Comparison of ENCODE assay signal across 16 cellular contexts in the genomic region with DNA sequence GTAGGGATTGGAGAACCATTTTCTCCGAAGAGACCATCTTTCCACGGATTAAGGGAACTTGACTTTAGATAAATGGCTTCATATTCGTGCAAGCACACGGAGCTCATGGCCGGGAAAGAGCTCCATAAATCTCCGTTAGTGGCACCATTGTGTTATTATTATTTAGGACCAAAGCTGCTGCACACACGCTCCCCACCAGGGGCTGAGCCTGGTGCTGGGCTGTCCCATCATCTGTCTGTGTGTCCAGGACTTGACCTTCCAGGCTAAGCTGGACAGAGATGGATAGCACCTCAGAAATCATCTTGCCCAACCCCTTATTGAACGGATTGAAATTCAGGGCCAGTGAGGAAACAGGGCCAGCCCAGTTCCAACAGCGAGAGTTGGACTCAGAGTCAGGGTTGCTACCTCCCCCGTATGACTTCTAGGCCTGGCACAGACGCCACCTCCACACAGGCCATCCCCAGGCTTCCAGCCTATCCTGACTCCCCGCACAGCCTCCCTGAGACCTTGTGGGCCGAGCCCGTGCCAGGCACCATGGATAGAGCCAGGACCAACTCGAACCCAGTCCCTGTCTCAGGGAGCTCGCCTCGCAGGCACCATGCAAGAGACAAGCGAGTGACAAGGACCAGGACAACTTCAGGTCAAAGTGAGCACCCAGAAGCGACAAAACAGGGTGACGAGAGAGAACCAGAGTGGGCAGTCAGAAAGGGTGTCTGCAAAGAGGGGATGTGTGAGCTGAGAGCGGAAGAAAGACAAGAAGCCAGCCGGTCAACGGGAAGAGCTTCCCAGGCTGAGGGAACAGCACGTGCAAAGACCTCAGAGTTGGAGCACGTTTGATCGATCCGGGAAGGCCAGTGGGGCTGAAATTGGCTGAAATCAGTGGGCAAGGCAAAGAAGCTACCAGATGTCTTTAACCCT. TPM values are rescaled to one million over a fixed set of nuclear protein-coding genes. Genes with fewer than 3 reads are reported as not detected.
DNase-seq lines count a peak whose midpoint lies in the region; ATAC-seq, FAIRE-seq and TF ChIP-seq lines count a peak whose summit lies in the region.
"Had no signal": no experiment of that assay in that cellular context is flagged by ENCODE, and none has a peak within 500 bp of the region (broad histone marks: within the 10 kb centered on the region; RNA-seq: fewer than 3 reads in every experiment).

No MANE protein-coding gene starts in this region.

- H3K4me1 ChIP-seq in keratinocyte (ENCODE audit: control insufficient read depth, extremely low read depth, insufficient read depth, low read length), result peaks cover 24% of the 10 kb centered on the region

- no peaks in the 10 kb centered on the region for H3K36me3 ChIP-seq in keratinocyte (ENCODE audit: control insufficient read depth in 2 of 2, extremely low read depth in 1 of 2, insufficient read depth in 2 of 2, low read length in 2 of 2)

- no peaks in the 10 kb centered on the region for H4K20me1 ChIP-seq in keratinocyte (ENCODE audit: control insufficient read depth, extremely low read depth, insufficient read depth, low read length)

- no peaks in the 10 kb centered on the region for H3K9me3 ChIP-seq in keratinocyte (ENCODE audit: control insufficient read depth, low read depth, low read length)

- no peak overlapping the region for H3K9ac ChIP-seq in keratinocyte (ENCODE audit: control insufficient read depth, extremely low read depth, insufficient read depth, low read length)

- no peak for ATAC-seq in activated naive CD4-positive, alpha-beta T cell treated with anti-CD3 and anti-CD28 coated beads, Interleukin-2, amount 50 U/mL, for 72 hours
- ATAC-seq in HG02610 (IDR thresholded peaks at IDR 0.05; ENCODE audit: unreplicated experiment), result no peak
- no peak for ATAC-seq in activated CD8-positive, alpha-beta memory T cell treated with anti-CD3 and anti-CD28 coated beads, Interleukin-2, amount 10 ng/mL, durations not matched to agents 7 days and 5 days

- no peaks in the 10 kb centered on the region for H3K36me3 Mint-ChIP-seq in activated naive CD4-positive, alpha-beta T cell treated with anti-CD3 and anti-CD28 coated beads, Interleukin-2, amount 50 U/mL, for 72 hours
- H3K36me3 Mint-ChIP-seq in activated CD8-positive, alpha-beta memory T cell treated with anti-CD3 and anti-CD28 coated beads, Interleukin-2, amount 10 ng/mL, durations not matched to agents 7 days and 5 days, result no peaks in the 10 kb centered on the region
- H3K36me3 Mint-ChIP-seq: activated naive CD8-positive, alpha-beta T cell treated with anti-CD3 and anti-CD28 coated beads, Interleukin-2, amount 10 ng/mL, durations not matched to agents 7 days and 5 days had no signal

- H3K4me1 Mint-ChIP-seq in activated CD8-positive, alpha-beta memory T cell treated with anti-CD3 and anti-CD28 coated beads, Interleukin-2, amount 10 ng/mL, durations not matched to agents 7 days and 5 days, result no peaks in the 10 kb centered on the region
- H3K4me1 Mint-ChIP-seq: activated CD4-positive, alpha-beta T cell treated with anti-CD3 and anti-CD28 coated beads, Interleukin-2, amount 10 ng/mL, durations not matched to agents 7 days and 5 days; activated naive CD8-positive, alpha-beta T cell treated with anti-CD3 and anti-CD28 coated beads, Interleukin-2, amount 10 ng/mL, durations not matched to agents 7 days and 5 days; central memory CD8-positive, alpha-beta T cell had no signal

- H3K27ac Mint-ChIP-seq in activated naive CD4-positive, alpha-beta T cell treated with anti-CD3 and anti-CD28 coated beads, Interleukin-2, amount 50 U/mL, for 72 hours, result no peak overlapping the region
- no peak overlapping the region for H3K27ac Mint-ChIP-seq in activated CD8-positive, alpha-beta memory T cell treated with anti-CD3 and anti-CD28 coated beads, Interleukin-2, amount 10 ng/mL, durations not matched to agents 7 days and 5 days
- H3K27ac Mint-ChIP-seq: activated CD4-positive, alpha-beta T cell treated with anti-CD3 and anti-CD28 coated beads, Interleukin-2, amount 10 ng/mL, durations not matched to agents 7 days and 5 days; activated naive CD8-positive, alpha-beta T cell treated with anti-CD3 and anti-CD28 coated beads, Interleukin-2, amount 10 ng/mL, durations not matched to agents 7 days and 5 days had no signal

- no peaks in the 10 kb centered on the region for H3K79me2 ChIP-seq in keratinocyte (ENCODE audit: control insufficient read depth, insufficient read depth, low read length)

- FAIRE-seq in keratinocyte (lab: Jason Lieb, UNC), result no peak
- FAIRE-seq: D721Med had no signal

- H2AFZ ChIP-seq in keratinocyte (ENCODE audit: control insufficient read depth, low read length), result no peak overlapping the region

- CTCF ChIA-PET in activated CD8-positive, alpha-beta memory T cell treated with anti-CD3 and anti-CD28 coated beads, Interleukin-2, amount 10 ng/mL, durations not matched to agents 7 days and 5 days (lab: Charles Lee), result interaction anchor here (1.0 kb wide), 1 partner anchor 142 kb away, joined by 3 read pairs; no protein-coding TSS in a partner anchor

- H3K9me1 ChIP-seq in keratinocyte (ENCODE audit: control insufficient read depth, extremely low read depth, insufficient read depth, low read length), result no peaks in the 10 kb centered on the region

- no peaks in the 10 kb centered on the region for H3K27me3 ChIP-seq in keratinocyte (ENCODE audit: control insufficient read depth, extremely low read depth, insufficient read depth, low read length)

- dilution Hi-C loops in keratinocyte (cut with MboI; ENCODE audit: extremely low pct_ligation_motif_present, low sequenced_read_pairs), result no loop called here

- TF ChIP-seq CTCF in 22Rv1 (IDR thresholded peaks at IDR 0.05) (0 out of 2 replicates have a peak, but pooled peaks have one; percentile 8), GM12872 (IDR thresholded peaks at IDR 0.05; ENCODE audit: insufficient read depth, low read depth, low read length) (peak; percentile 20; the same call in 1 of the 3 replicates), astrocyte of the spinal cord (IDR thresholded peaks at IDR 0.05; ENCODE audit: low read depth, low read length) (peak; percentile 27), keratinocyte (optimal IDR thresholded peaks at IDR 0.05 in 1 of 3, IDR thresholded peaks at IDR 0.05 in 1 of 3, conservative IDR thresholded peaks at IDR 0.05 in 1 of 3; ENCODE audit: extremely low read depth in 1 of 3, insufficient read depth in 2 of 3, low read length in 3 of 3) (peak in 2 of 3 experiments; percentile 16 to 23)

- DNase-seq in astrocyte of the spinal cord (ENCODE audit: low read depth, low spot score), result no peak
- no peak for DNase-seq in keratinocyte (ENCODE audit: low read depth, low spot score)
- no peak for DNase-seq in activated naive CD4-positive, alpha-beta T cell treated with anti-CD3 and anti-CD28 coated beads, Interleukin-2, amount 50 U/mL, for 72 hours (ENCODE audit: low spot score in 2 of 2)
- DNase-seq in effector CD4-positive, alpha-beta T cell, result no peak
- no peak for DNase-seq in activated CD8-positive, alpha-beta memory T cell treated with anti-CD3 and anti-CD28 coated beads, Interleukin-2, amount 10 ng/mL, durations not matched to agents 7 days and 5 days
- DNase-seq: activated CD4-positive, alpha-beta T cell treated with anti-CD3 and anti-CD28 coated beads, Interleukin-2, amount 10 ng/mL, durations not matched to agents 7 days and 5 days; activated naive CD8-positive, alpha-beta T cell treated with anti-CD3 and anti-CD28 coated beads, Interleukin-2, amount 10 ng/mL, durations not matched to agents 7 days and 5 days; activated T-cell treated with anti-CD3 and anti-CD28 coated beads, Interleukin-2, amount 50 U/mL, for 1 hour; Kasumi-1; NCI-H446 had no signal

- no peaks in the 10 kb centered on the region for H3K9me3 Mint-ChIP-seq in activated naive CD4-positive, alpha-beta T cell treated with anti-CD3 and anti-CD28 coated beads, Interleukin-2, amount 50 U/mL, for 72 hours
- H3K9me3 Mint-ChIP-seq in activated CD8-positive, alpha-beta memory T cell treated with anti-CD3 and anti-CD28 coated beads, Interleukin-2, amount 10 ng/mL, durations not matched to agents 7 days and 5 days (ENCODE audit: low read depth), result no peaks in the 10 kb centered on the region
- H3K9me3 Mint-ChIP-seq: activated CD4-positive, alpha-beta T cell treated with anti-CD3 and anti-CD28 coated beads, Interleukin-2, amount 10 ng/mL, durations not matched to agents 7 days and 5 days; activated naive CD8-positive, alpha-beta T cell treated with anti-CD3 and anti-CD28 coated beads, Interleukin-2, amount 10 ng/mL, durations not matched to agents 7 days and 5 days; central memory CD8-positive, alpha-beta T cell had no signal

- H3K4me2 ChIP-seq in keratinocyte (ENCODE audit: control insufficient read depth, extremely low read depth, insufficient read depth, low read depth, low read length), result no peak overlapping the region

- H3K4me3 Mint-ChIP-seq in activated CD8-positive, alpha-beta memory T cell treated with anti-CD3 and anti-CD28 coated beads, Interleukin-2, amount 10 ng/mL, durations not matched to agents 7 days and 5 days, result no peak overlapping the region
- H3K4me3 Mint-ChIP-seq: activated CD4-positive, alpha-beta T cell treated with anti-CD3 and anti-CD28 coated beads, Interleukin-2, amount 10 ng/mL, durations not matched to agents 7 days and 5 days; activated naive CD8-positive, alpha-beta T cell treated with anti-CD3 and anti-CD28 coated beads, Interleukin-2, amount 10 ng/mL, durations not matched to agents 7 days and 5 days; central memory CD8-positive, alpha-beta T cell had no signal

- in situ Hi-C loops in astrocyte of the spinal cord (cut with HindIII; ENCODE audit: low sequenced_read_pairs), result no loop called here

- no peak overlapping the region for H3K4me3 ChIP-seq in astrocyte of the spinal cord (ENCODE audit: low read depth, low read length)
- no peak overlapping the region for H3K4me3 ChIP-seq in keratinocyte (ENCODE audit: control insufficient read depth in 2 of 3, extremely low read depth in 1 of 3, insufficient read depth in 2 of 3, low read depth in 1 of 3, low read length in 3 of 3)

- H3K27me3 Mint-ChIP-seq in activated CD8-positive, alpha-beta memory T cell treated with anti-CD3 and anti-CD28 coated beads, Interleukin-2, amount 10 ng/mL, durations not matched to agents 7 days and 5 days, result no peaks in the 10 kb centered on the region
- H3K27me3 Mint-ChIP-seq: activated CD4-positive, alpha-beta T cell treated with anti-CD3 and anti-CD28 coated beads, Interleukin-2, amount 10 ng/mL, durations not matched to agents 7 days and 5 days had no signal

- H3K27ac ChIP-seq in 22Rv1 (no peak overlapping the region), keratinocyte (ENCODE audit: control insufficient read depth, insufficient read depth, low read length) (no peak overlapping the region)

RNA-seq across cellular contexts. Expression of a gene that starts 45.4 kb away (rescaled TPM):
- polyA plus RNA-seq in keratinocyte, result 0.05 to 0.07 TPM in 2 of 3 replicates, not detected in the other
- polyA plus RNA-seq in keratinocyte (2011; ENCODE audit: low read depth), result not detected
- polyA plus RNA-seq in keratinocyte (2011; cell fraction: cytosol; rRNA removed), result not detected in 2 replicates
- not detected in 2 replicates for polyA plus RNA-seq in keratinocyte (2011; cell fraction: nucleus; rRNA removed)
- polyA plus RNA-seq in keratinocyte (2012; ENCODE audit: low replicate concordance), result 0.19 TPM in 1 of 2 replicates, not detected in the other
- polyA minus RNA-seq in keratinocyte, result 0.36 TPM in 1 of 3 replicates, not detected in the others
- not detected for polyA minus RNA-seq in keratinocyte (2011; cell fraction: cytosol; rRNA and poly(A)+ RNA removed)
- not detected in 2 replicates for polyA minus RNA-seq in keratinocyte (2011; cell fraction: nucleus; rRNA and poly(A)+ RNA removed)
- not detected for total RNA-seq in activated naive CD4-positive, alpha-beta T cell treated with anti-CD3 and anti-CD28 coated beads, Interleukin-2, amount 50 U/mL, for 72 hours
- total RNA-seq in activated CD8-positive, alpha-beta memory T cell treated with anti-CD3 and anti-CD28 coated beads, Interleukin-2, amount 10 ng/mL, durations not matched to agents 7 days and 5 days, result not detected
- total RNA-seq: activated CD4-positive, alpha-beta T cell treated with anti-CD3 and anti-CD28 coated beads, Interleukin-2, amount 10 ng/mL, durations not matched to agents 7 days and 5 days; activated naive CD8-positive, alpha-beta T cell treated with anti-CD3 and anti-CD28 coated beads, Interleukin-2, amount 10 ng/mL, durations not matched to agents 7 days and 5 days; SK-MEL-5 had no signal

RNA-seq across cellular contexts. Expression of a gene that starts 50.1 kb away (rescaled TPM):
- 18.4 to 50.3 TPM (median 18.7 TPM) in 3 replicates for polyA plus RNA-seq in keratinocyte
- polyA plus RNA-seq in keratinocyte (2011; ENCODE audit: low read depth), result 0.86 TPM
- 16.2 and 22.6 TPM in 2 replicates for polyA plus RNA-seq in keratinocyte (2011; cell fraction: cytosol; rRNA removed)
- polyA plus RNA-seq in keratinocyte (2011; cell fraction: nucleus; rRNA removed), result 30.9 and 32.5 TPM in 2 replicates
- 0.38 and 57.9 TPM in 2 replicates for polyA plus RNA-seq in keratinocyte (2012; ENCODE audit: low replicate concordance)
- 27.4 to 122 TPM (median 29.7 TPM) in 3 replicates for polyA minus RNA-seq in keratinocyte
- polyA minus RNA-seq in keratinocyte (2011; cell fraction: cytosol; rRNA and poly(A)+ RNA removed), result 50.3 TPM
- polyA minus RNA-seq in keratinocyte (2011; cell fraction: nucleus; rRNA and poly(A)+ RNA removed), result 29.2 and 30.7 TPM in 2 replicates
- total RNA-seq in activated naive CD4-positive, alpha-beta T cell treated with anti-CD3 and anti-CD28 coated beads, Interleukin-2, amount 50 U/mL, for 72 hours, result under 1 TPM in 1 of 2 donors, not detected in 1; 0.10 TPM
- total RNA-seq in activated CD8-positive, alpha-beta memory T cell treated with anti-CD3 and anti-CD28 coated beads, Interleukin-2, amount 10 ng/mL, durations not matched to agents 7 days and 5 days, result under 1 TPM; 0.35 TPM
